In genomic region chr17:59490259-59490658, GRCh38 we compare ENCODE assay signal across 1 cellular context.
TF ChIP-seq lines count a peak whose summit lies in the region.

No MANE protein-coding gene starts in this region.

TF ChIP-seq in SK-N-SH treated with all-trans-retinoic acid at 6 μM for 48 hours, 23 proteins besides CTCF, POLR2A, EP300 and RAD21 (continued from another document):
- no peak for TF ChIP-seq CREB5 (CRISPR knock-in tag; IDR thresholded peaks at IDR 0.05; ENCODE audit: low read depth)
- TF ChIP-seq BACH2 (CRISPR knock-in tag; IDR thresholded peaks at IDR 0.05; ENCODE audit: borderline replicate concordance), result no peak
- TF ChIP-seq TSHZ2 (CRISPR knock-in tag; IDR thresholded peaks at IDR 0.05), result no peak
